ENCODE assay signal across 8 cellular contexts in the genomic region with DNA sequence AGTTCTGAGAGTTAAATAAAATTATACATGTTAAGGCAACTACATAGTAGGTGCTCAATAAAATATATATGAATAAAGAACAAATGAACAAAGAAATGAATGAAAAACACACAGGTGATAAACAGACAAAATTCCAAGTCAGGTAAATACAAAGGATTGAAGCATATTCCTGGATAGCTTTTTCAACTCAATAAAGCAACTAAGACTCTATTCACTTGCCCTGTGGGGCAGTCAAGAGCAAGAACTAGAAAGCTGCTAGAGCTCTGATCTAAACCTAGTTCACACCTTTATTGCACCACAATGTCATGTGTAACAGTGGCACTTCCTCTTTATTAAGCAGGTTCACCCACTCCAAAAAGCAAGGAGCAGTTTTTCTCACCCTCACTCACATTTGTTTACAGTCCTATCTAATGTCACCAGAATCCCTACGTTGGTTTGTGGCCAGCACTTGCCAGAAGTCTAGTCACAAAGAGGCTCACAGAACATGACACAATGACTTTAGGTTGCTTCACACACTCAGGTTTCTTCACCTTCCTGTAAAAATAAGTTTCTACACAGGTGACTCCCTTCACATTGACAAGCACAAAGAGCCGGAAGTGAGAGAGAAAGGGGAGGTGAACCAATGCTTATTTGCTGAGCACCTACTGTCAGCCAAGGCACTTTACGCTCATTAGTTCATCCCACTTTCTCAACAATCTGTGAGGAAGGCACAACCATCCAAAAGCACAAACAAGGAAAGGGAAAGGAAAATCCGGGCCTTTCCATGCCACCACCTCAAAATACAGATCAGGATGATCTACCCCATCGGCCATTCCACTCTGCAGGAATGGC.
DNase-seq lines count a peak whose midpoint lies in the region; ATAC-seq and TF ChIP-seq lines count a peak whose summit lies in the region.

No MANE protein-coding gene starts in this region.

- peaks cover 24% of the 10 kb centered on the region for H3K4me1 Mint-ChIP-seq in osteocyte (ENCODE audit: unreplicated experiment)

- no peak for TF ChIP-seq CTCF in osteocyte (IDR thresholded peaks at IDR 0.05)

- H3K27ac Mint-ChIP-seq in activated naive CD4-positive, alpha-beta T cell treated with anti-CD3 and anti-CD28 coated beads, Interleukin-2, amount 50 U/mL, for 72 hours = peak overlapping the region; percentile 94
- peak overlapping the region; percentile 72 for H3K27ac Mint-ChIP-seq in osteocyte (ENCODE audit: unreplicated experiment)

- no peaks in the 10 kb centered on the region for H3K27me3 Mint-ChIP-seq in osteocyte (ENCODE audit: unreplicated experiment)

- ATAC-seq in GM18519 (IDR thresholded peaks at IDR 0.05; ENCODE audit: low FRiP score, unreplicated experiment) = peak; percentile 53
- peak; percentile 74 for ATAC-seq in HG02885 (IDR thresholded peaks at IDR 0.05; ENCODE audit: poor library complexity, unreplicated experiment)
- ATAC-seq in activated naive CD4-positive, alpha-beta T cell treated with anti-CD3 and anti-CD28 coated beads, Interleukin-2, amount 50 U/mL, for 72 hours = peak; percentile 88

- peaks cover 21 to 29% of the 10 kb centered on the region in 2 donors for H3K36me3 Mint-ChIP-seq in activated naive CD4-positive, alpha-beta T cell treated with anti-CD3 and anti-CD28 coated beads, Interleukin-2, amount 50 U/mL, for 72 hours
- peaks cover 35% of the 10 kb centered on the region for H3K36me3 Mint-ChIP-seq in osteocyte (ENCODE audit: unreplicated experiment)

- no peak overlapping the region for H3K4me3 Mint-ChIP-seq in osteocyte (ENCODE audit: unreplicated experiment)

- no peaks in the 10 kb centered on the region for H3K9me3 Mint-ChIP-seq in activated naive CD4-positive, alpha-beta T cell treated with anti-CD3 and anti-CD28 coated beads, Interleukin-2, amount 50 U/mL, for 72 hours
- no peaks in the 10 kb centered on the region for H3K9me3 Mint-ChIP-seq in osteocyte (ENCODE audit: unreplicated experiment)

- peak; percentile 87 for DNase-seq in OCI-M1 (lab: John Stamatoyannopoulos, UW)
- peak; percentile 58 to 69 for DNase-seq in activated naive CD4-positive, alpha-beta T cell treated with anti-CD3 and anti-CD28 coated beads, Interleukin-2, amount 50 U/mL, for 72 hours (ENCODE audit: low spot score in 2 of 2)
- DNase-seq in osteocyte (ENCODE audit: extremely low spot score, unreplicated experiment) = no peak
- DNase-seq in NCI-H2081 treated with DMSO at 0.1 percent for 48 hours (lab: John Stamatoyannopoulos, UW) = no peak
- DNase-seq in NCI-H510A (lab: John Stamatoyannopoulos, UW) = no peak
- no peak for DNase-seq in NCI-H345 (lab: John Stamatoyannopoulos, UW)

Comparison
In these comparisons a context has a peak if more than half of its experiments do, and no peak if none do; other contexts are left out.
1. DNase-seq: peak in OCI-M1 (single experiment) and activated naive CD4-positive, alpha-beta T cell treated with anti-CD3 and anti-CD28 coated beads, Interleukin-2, amount 50 U/mL, for 72 hours (2 of 2); none in osteocyte (single experiment), NCI-H2081 treated with DMSO at 0.1 percent for 48 hours (single experiment), NCI-H510A (single experiment) and NCI-H345 (single experiment).
2. Peak in every context shown above with its lines, with median percentiles within 50 percentile points of each other: ATAC-seq.